Comparison of ENCODE assay signal across 1 cellular context in the genomic region with DNA sequence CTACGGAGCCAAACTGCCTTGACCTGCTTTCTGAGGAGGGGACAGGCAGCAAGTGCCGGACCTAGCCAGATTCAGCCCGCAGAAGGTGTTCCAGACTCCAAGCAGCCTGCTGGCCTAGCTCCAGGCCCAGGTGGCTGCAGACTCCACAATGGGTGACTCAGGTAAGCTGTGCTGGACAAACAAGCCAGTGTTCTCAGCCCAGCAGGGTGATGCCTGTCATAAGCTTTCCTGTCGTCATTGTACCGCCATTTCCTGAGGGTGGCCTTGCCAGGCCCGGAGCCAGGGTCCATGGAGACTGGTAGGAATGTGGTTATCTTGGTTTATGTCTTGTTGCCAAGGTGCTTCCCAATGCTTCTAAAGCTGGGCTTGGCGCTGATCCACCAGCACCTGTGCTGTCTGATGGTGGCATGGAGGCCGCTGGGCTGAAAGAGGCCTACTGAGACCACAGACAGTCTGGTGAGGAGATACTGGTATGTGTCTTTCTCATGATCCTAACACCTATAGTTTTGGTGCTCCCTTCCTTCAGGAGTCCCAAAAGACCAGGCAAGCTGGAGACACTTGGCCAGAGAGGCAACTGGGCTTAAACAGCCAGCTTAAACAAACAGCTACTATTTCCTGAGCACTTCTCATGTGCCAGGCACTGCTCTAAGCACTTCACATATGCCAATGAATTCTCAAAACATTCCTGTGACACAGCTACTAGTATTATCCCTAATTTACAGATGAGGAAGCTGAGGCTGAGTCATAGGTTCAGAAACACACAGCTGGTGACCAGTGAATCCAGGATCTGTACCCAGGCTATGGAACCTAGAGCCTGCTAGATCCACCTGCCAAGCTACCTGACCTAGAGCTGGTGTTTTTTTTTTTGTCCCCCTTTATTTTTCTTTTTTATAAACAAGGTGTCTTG.
TF ChIP-seq lines count a peak whose summit lies in the region.

No MANE protein-coding gene starts in this region.

TF ChIP-seq in K562, 482 proteins besides CTCF, POLR2A, EP300 and RAD21 (continued from another document):
- TF ChIP-seq, protein P1, sequence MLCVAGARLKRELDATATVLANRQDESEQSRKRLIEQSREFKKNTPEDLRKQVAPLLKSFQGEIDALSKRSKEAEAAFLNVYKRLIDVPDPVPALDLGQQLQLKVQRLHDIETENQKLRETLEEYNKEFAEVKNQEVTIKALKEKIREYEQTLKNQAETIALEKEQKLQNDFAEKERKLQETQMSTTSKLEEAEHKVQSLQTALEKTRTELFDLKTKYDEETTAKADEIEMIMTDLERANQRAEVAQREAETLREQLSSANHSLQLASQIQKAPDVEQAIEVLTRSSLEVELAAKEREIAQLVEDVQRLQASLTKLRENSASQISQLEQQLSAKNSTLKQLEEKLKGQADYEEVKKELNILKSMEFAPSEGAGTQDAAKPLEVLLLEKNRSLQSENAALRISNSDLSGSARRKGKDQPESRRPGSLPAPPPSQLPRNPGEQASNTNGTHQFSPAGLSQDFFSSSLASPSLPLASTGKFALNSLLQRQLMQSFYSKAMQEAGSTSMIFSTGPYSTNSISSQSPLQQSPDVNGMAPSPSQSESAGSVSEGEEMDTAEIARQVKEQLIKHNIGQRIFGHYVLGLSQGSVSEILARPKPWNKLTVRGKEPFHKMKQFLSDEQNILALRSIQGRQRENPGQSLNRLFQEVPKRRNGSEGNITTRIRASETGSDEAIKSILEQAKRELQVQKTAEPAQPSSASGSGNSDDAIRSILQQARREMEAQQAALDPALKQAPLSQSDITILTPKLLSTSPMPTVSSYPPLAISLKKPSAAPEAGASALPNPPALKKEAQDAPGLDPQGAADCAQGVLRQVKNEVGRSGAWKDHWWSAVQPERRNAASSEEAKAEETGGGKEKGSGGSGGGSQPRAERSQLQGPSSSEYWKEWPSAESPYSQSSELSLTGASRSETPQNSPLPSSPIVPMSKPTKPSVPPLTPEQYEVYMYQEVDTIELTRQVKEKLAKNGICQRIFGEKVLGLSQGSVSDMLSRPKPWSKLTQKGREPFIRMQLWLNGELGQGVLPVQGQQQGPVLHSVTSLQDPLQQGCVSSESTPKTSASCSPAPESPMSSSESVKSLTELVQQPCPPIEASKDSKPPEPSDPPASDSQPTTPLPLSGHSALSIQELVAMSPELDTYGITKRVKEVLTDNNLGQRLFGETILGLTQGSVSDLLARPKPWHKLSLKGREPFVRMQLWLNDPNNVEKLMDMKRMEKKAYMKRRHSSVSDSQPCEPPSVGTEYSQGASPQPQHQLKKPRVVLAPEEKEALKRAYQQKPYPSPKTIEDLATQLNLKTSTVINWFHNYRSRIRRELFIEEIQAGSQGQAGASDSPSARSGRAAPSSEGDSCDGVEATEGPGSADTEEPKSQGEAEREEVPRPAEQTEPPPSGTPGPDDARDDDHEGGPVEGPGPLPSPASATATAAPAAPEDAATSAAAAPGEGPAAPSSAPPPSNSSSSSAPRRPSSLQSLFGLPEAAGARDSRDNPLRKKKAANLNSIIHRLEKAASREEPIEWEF (CRISPR knock-in tag; IDR thresholded peaks at IDR 0.05), result no peak
- TF ChIP-seq, protein P2, sequence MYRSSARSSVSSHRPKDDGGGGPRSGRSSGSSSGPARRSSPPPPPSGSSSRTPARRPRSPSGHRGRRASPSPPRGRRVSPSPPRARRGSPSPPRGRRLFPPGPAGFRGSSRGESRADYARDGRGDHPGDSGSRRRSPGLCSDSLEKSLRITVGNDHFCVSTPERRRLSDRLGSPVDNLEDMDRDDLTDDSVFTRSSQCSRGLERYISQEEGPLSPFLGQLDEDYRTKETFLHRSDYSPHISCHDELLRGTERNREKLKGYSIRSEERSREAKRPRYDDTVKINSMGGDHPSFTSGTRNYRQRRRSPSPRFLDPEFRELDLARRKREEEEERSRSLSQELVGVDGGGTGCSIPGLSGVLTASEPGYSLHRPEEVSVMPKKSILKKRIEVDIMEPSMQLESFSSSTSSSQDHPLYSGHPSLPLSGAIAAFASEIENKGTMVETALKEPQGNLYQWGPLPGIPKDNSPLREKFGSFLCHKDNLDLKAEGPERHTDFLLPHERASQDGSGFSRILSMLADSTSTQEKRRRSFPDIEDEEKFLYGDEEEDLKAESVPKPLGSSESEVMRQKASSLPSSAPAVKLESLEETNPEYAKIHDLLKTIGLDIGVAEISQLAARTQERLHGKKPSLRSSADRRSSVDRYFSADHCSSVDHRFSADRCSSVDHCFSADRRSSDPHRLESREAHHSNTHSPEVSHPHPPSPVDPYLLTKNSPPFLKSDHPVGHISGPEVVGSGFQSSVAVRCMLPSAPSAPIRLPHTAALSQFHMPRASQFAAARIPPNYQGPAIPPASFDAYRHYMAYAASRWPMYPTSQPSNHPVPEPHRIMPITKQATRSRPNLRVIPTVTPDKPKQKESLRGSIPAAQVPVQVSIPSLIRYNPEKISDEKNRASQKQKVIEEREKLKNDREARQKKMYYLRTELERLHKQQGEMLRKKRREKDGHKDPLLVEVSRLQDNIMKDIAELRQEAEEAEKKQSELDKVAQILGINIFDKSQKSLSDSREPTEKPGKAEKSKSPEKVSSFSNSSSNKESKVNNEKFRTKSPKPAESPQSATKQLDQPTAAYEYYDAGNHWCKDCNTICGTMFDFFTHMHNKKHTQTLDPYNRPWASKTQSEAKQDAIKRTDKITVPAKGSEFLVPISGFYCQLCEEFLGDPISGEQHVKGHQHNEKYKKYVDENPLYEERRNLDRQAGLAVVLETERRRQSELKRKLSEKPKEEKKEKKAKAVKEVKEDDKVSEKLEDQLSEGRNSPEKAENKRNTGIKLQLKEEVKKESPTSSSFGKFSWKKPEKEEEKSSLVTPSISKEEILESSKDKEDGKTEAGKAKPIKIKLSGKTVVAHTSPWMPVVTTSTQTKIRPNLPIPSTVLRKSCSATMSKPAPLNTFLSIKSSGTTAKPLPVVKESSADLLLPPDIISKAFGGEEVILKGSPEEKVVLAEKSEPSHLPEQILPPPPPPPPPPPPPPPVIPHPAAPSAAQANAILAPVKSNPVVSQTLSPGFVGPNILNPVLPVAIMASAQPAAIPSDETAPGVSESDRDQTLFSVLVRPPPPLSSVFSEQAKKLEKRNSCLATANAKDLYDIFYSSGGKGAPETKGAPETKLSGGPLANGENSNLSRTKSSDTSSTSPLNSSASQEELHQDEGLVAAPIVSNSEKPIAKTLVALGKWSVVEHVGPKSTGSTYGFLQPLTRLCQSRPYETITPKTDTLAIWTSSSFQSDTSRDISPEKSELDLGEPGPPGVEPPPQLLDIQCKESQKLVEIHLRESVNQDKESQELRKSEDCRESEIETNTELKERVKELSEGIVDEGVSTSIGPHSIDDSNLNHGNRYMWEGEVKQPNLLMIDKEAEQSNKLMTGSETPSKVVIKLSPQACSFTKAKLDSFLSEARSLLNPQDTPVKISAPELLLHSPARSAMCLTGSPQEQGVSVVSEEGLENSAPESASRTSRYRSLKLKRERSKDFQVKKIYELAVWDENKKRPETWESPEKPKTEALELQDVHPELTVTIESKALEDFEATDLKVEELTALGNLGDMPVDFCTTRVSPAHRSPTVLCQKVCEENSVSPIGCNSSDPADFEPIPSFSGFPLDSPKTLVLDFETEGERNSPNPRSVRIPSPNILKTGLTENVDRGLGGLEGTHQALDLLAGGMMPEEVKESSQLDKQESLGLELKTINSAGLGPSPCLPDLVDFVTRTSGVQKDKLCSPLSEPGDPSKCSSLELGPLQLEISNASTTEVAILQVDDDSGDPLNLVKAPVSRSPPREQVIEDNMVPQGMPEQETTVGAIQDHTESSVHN (IDR thresholded peaks at IDR 0.05; ENCODE audit: borderline replicate concordance in 1 of 2, low read depth in 1 of 2), result no peak
